ENCODE assay signal across 8 cellular contexts in genomic region chr1:44714944-44715571, GRCh38. TPM values are rescaled to one million over a fixed set of nuclear protein-coding genes. Genes with fewer than 3 reads are reported as not detected.
A peak's percentile ranks its signal among the peaks of the same experiment; 100 is the strongest.
DNase-seq lines count a peak whose midpoint lies in the region; ATAC-seq and TF ChIP-seq lines count a peak whose summit lies in the region.

No MANE protein-coding gene starts in this region.

- no peak overlapping the region for H3K4me3 ChIP-seq in fibroblast of the aortic adventitia (ENCODE audit: low read depth, low read length)
- no peak overlapping the region for H3K4me3 ChIP-seq in neutrophil (ENCODE audit: low read depth in 1 of 2, low read length in 1 of 2)

- no peaks in the 10 kb centered on the region for H3K9me3 Mint-ChIP-seq in activated T-helper 1 cell treated with anti-CD3 and anti-CD28 coated beads, Interleukin-12 subunit alpha, Interleukin-12 subunit beta, Interleukin-2, Interleukin-4 antibody, amounts not matched to agents 30 ng/mL and 10 ng/mL and 1 ng/mL, durations not matched to agents 14 hours and 24 hours and 36 hours

- peaks cover 8% of the 10 kb centered on the region for H3K27me3 Mint-ChIP-seq in activated T-helper 1 cell treated with anti-CD3 and anti-CD28 coated beads, Interleukin-12 subunit alpha, Interleukin-12 subunit beta, Interleukin-2, Interleukin-4 antibody, amounts not matched to agents 30 ng/mL and 10 ng/mL and 1 ng/mL, durations not matched to agents 14 hours and 24 hours and 36 hours (ENCODE audit: insufficient read depth)

- peak overlapping the region; percentile 35 for H3K27ac Mint-ChIP-seq in activated T-helper 1 cell treated with anti-CD3 and anti-CD28 coated beads, Interleukin-12 subunit alpha, Interleukin-12 subunit beta, Interleukin-2, Interleukin-4 antibody, amounts not matched to agents 30 ng/mL and 10 ng/mL and 1 ng/mL, durations not matched to agents 14 hours and 24 hours and 36 hours

- peak overlapping the region; percentile 33 for H3K27ac ChIP-seq in neutrophil

- no peak for ATAC-seq in HG03565 (IDR thresholded peaks at IDR 0.05; ENCODE audit: unreplicated experiment)

- no peaks in the 10 kb centered on the region for H3K36me3 Mint-ChIP-seq in activated T-helper 1 cell treated with anti-CD3 and anti-CD28 coated beads, Interleukin-12 subunit alpha, Interleukin-12 subunit beta, Interleukin-2, Interleukin-4 antibody, amounts not matched to agents 30 ng/mL and 10 ng/mL and 1 ng/mL, durations not matched to agents 14 hours and 24 hours and 36 hours (ENCODE audit: low read depth)

- no peaks in the 10 kb centered on the region for H3K27me3 ChIP-seq in neutrophil

- TF ChIP-seq CTCF in LNCAP (IDR thresholded peaks at IDR 0.05), result peak; percentile 91
- peak; percentile 93 for TF ChIP-seq CTCF in fibroblast of the aortic adventitia (IDR thresholded peaks at IDR 0.05; ENCODE audit: insufficient read depth, low read length)
- TF ChIP-seq CTCF in neutrophil (IDR thresholded peaks at IDR 0.05), result peak; percentile 93

- peaks cover 44% of the 10 kb centered on the region for H3K4me1 Mint-ChIP-seq in activated T-helper 1 cell treated with anti-CD3 and anti-CD28 coated beads, Interleukin-12 subunit alpha, Interleukin-12 subunit beta, Interleukin-2, Interleukin-4 antibody, amounts not matched to agents 30 ng/mL and 10 ng/mL and 1 ng/mL, durations not matched to agents 14 hours and 24 hours and 36 hours (ENCODE audit: low read depth)

- H3K36me3 ChIP-seq in neutrophil, result no peaks in the 10 kb centered on the region

- DNase-seq in activated gamma-delta T cell treated with Interleukin-2 at 50 U/mL for 16 hours (peak; percentile 64), activated gamma-delta T cell (lab: John Stamatoyannopoulos, UW) (no peak), RPMI7951 (ENCODE audit: low read depth) (peak; percentile 71), fibroblast of the aortic adventitia (ENCODE audit: low read depth) (peak; percentile 85)
- peak; percentile 63 for DNase-seq in activated T-helper 1 cell treated with anti-CD3 and anti-CD28 coated beads, Interleukin-12 subunit alpha, Interleukin-12 subunit beta, Interleukin-2, Interleukin-4 antibody, amounts not matched to agents 30 ng/mL and 10 ng/mL and 1 ng/mL, durations not matched to agents 14 hours and 24 hours and 36 hours (ENCODE audit: low spot score)

- peak overlapping the region; percentile 52 for H3K4me3 Mint-ChIP-seq in activated T-helper 1 cell treated with anti-CD3 and anti-CD28 coated beads, Interleukin-12 subunit alpha, Interleukin-12 subunit beta, Interleukin-2, Interleukin-4 antibody, amounts not matched to agents 30 ng/mL and 10 ng/mL and 1 ng/mL, durations not matched to agents 14 hours and 24 hours and 36 hours

- no peaks in the 10 kb centered on the region for H3K9me3 ChIP-seq in neutrophil

- intact Hi-C loops in activated T-helper 1 cell treated with anti-CD3 and anti-CD28 coated beads, Interleukin-12 subunit alpha, Interleukin-12 subunit beta, Interleukin-2, Interleukin-4 antibody, amounts not matched to agents 30 ng/mL and 10 ng/mL and 1 ng/mL, durations not matched to agents 14 hours and 24 hours and 36 hours (cut with micrococcal nuclease), result loop anchor here (2.0 kb wide), 3 partner anchors 16 to 84 kb away; partner anchors contain the start of genes KIF2C and RNU5D-1

- peaks cover 7 to 9% of the 10 kb centered on the region in 2 experiments for H3K4me1 ChIP-seq in neutrophil (ENCODE audit: control insufficient read depth in 1 of 2, insufficient read depth in 1 of 2, low read depth in 1 of 2, low read length in 1 of 2)

RNA-seq across cellular contexts. Expression of gene RNU5D-1, which starts 15.9 kb away (rescaled TPM):
- not detected in 2 replicates for total RNA-seq in RPMI7951 (2014; rRNA removed; shearing (Covaris generic))
- total RNA-seq in activated T-helper 1 cell treated with anti-CD3 and anti-CD28 coated beads, Interleukin-12 subunit alpha, Interleukin-12 subunit beta, Interleukin-2, Interleukin-4 antibody, amounts not matched to agents 30 ng/mL and 10 ng/mL and 1 ng/mL, durations not matched to agents 14 hours and 24 hours and 36 hours, result not detected in 2 replicates
- not detected in 2 replicates for total RNA-seq in fibroblast of the aortic adventitia (ENCODE audit: low replicate concordance)

RNA-seq across cellular contexts. Expression of gene KIF2C, which starts 24.6 kb away (rescaled TPM):
- 127 and 130 TPM in 2 replicates for total RNA-seq in RPMI7951 (2014; rRNA removed; shearing (Covaris generic))
- total RNA-seq in activated T-helper 1 cell treated with anti-CD3 and anti-CD28 coated beads, Interleukin-12 subunit alpha, Interleukin-12 subunit beta, Interleukin-2, Interleukin-4 antibody, amounts not matched to agents 30 ng/mL and 10 ng/mL and 1 ng/mL, durations not matched to agents 14 hours and 24 hours and 36 hours, result 68.7 and 72.9 TPM in 2 replicates
- 1.1 and 23.0 TPM in 2 replicates for total RNA-seq in fibroblast of the aortic adventitia (ENCODE audit: low replicate concordance)

RNA-seq across cellular contexts. Expression of gene ARMH1, which starts 40.5 kb away (rescaled TPM):
- 0.29 TPM in 1 of 2 replicates, not detected in the other for total RNA-seq in RPMI7951 (2014; rRNA removed; shearing (Covaris generic))
- total RNA-seq in activated T-helper 1 cell treated with anti-CD3 and anti-CD28 coated beads, Interleukin-12 subunit alpha, Interleukin-12 subunit beta, Interleukin-2, Interleukin-4 antibody, amounts not matched to agents 30 ng/mL and 10 ng/mL and 1 ng/mL, durations not matched to agents 14 hours and 24 hours and 36 hours, result 95.3 and 99.8 TPM in 2 replicates
- total RNA-seq in fibroblast of the aortic adventitia (ENCODE audit: low replicate concordance), result 0.41 and 1.7 TPM in 2 replicates

RNA-seq across cellular contexts. Expression of gene TMEM53, which starts 40.8 kb away (rescaled TPM):
- 13.1 and 14.9 TPM in 2 replicates for total RNA-seq in RPMI7951 (2014; rRNA removed; shearing (Covaris generic))
- 4.3 and 6.6 TPM in 2 replicates for total RNA-seq in activated T-helper 1 cell treated with anti-CD3 and anti-CD28 coated beads, Interleukin-12 subunit alpha, Interleukin-12 subunit beta, Interleukin-2, Interleukin-4 antibody, amounts not matched to agents 30 ng/mL and 10 ng/mL and 1 ng/mL, durations not matched to agents 14 hours and 24 hours and 36 hours
- total RNA-seq in fibroblast of the aortic adventitia (ENCODE audit: low replicate concordance), result 6.6 and 9.2 TPM in 2 replicates

Comparison
In these comparisons a context has a peak if more than half of its experiments do, and no peak if none do; other contexts are left out.
1. RNA of gene ARMH1, which starts 40.5 kb away (total RNA-seq): 95.3 to 99.8 TPM in activated T-helper 1 cell treated with anti-CD3 and anti-CD28 coated beads, Interleukin-12 subunit alpha, Interleukin-12 subunit beta, Interleukin-2, Interleukin-4 antibody, amounts not matched to agents 30 ng/mL and 10 ng/mL and 1 ng/mL, durations not matched to agents 14 hours and 24 hours and 36 hours; 0.41 to 1.7 TPM in fibroblast of the aortic adventitia and 0.29 TPM in RPMI7951; every median in the first group is over 10 times any median in the second.
2. Peak in every context shown above with its lines, with median percentiles within 50 percentile points of each other: CTCF ChIP-seq.